Comparison of ENCODE assay signal across 26 cellular contexts in genomic region chr4:53208749-53209148, GRCh38.
"Had no signal": no experiment of that assay in that cellular context is flagged by ENCODE, and none has a peak within 500 bp of the region (broad histone marks: within the 10 kb centered on the region; RNA-seq: fewer than 3 reads in every experiment).

No MANE protein-coding gene starts in this region.

- ATAC-seq: foreskin keratinocyte; gastroesophageal sphincter; heart left ventricle; left ventricle myocardium superior; lower lobe of right lung; natural killer cell; psoas muscle; right cardiac atrium; stimulated activated naive CD8-positive, alpha-beta T cell treated with anti-CD3 and anti-CD28 coated beads, Interleukin-15, amount 100 ng/mL, for 72 hours; upper lobe of right lung had no signal

- DNase-seq: effector CD8-positive, alpha-beta T cell; endodermal cell; foreskin keratinocyte; heart left ventricle; left ventricle myocardium superior; lower lobe of right lung; natural killer cell; occipital lobe; ovary; posterior cingulate gyrus; psoas muscle; spleen; stimulated activated CD4-positive, alpha-beta T cell treated with anti-CD3 and anti-CD28 coated beads, Interleukin-15, amount 100 ng/mL, for 24 hours; stimulated activated CD4-positive, alpha-beta T cell treated with anti-CD3 and anti-CD28 coated beads, Interleukin-4, amount 100 ng/mL, for 1 hour; stimulated activated CD8-positive, alpha-beta memory T cell treated with anti-CD3 and anti-CD28 coated beads, Interleukin-4, amount 100 ng/mL, for 48 hours; stimulated activated naive CD4-positive, alpha-beta T cell; stimulated activated naive CD8-positive, alpha-beta T cell treated with anti-CD3 and anti-CD28 coated beads, Interleukin-15, amount 100 ng/mL, for 72 hours; transverse colon; upper lobe of right lung; uterus had no signal

- H3K4me1 ChIP-seq: esophagus muscularis mucosa, foreskin keratinocyte, gastroesophageal sphincter, heart left ventricle, lower lobe of right lung, psoas muscle, spleen, suprapubic skin, transverse colon, upper lobe of right lung, uterus had no signal

- H3K9me3 ChIP-seq: esophagus muscularis mucosa, gastroesophageal sphincter, heart left ventricle, lower lobe of right lung, ovary, psoas muscle, spleen, suprapubic skin, transverse colon, upper lobe of right lung, uterus had no signal

- H3K27me3 ChIP-seq: esophagus muscularis mucosa, foreskin keratinocyte, gastroesophageal sphincter, heart left ventricle, hepatocyte, ovary, spleen, suprapubic skin, transverse colon, upper lobe of right lung, uterus had no signal

- H3K36me3 ChIP-seq: gastroesophageal sphincter, heart left ventricle, lower lobe of right lung, ovary, suprapubic skin, transverse colon, upper lobe of right lung, uterus had no signal

- H3K4me3 ChIP-seq: esophagus muscularis mucosa, gastroesophageal sphincter, heart left ventricle, hepatocyte, lower lobe of right lung, ovary, psoas muscle, skin epidermis, spleen, suprapubic skin, transverse colon, upper lobe of right lung, uterus had no signal
